ENCODE assay signal across 1 cellular context in genomic region chr22:39875176-39875885, GRCh38.
TF ChIP-seq lines count a peak whose summit lies in the region.

No MANE protein-coding gene starts in this region.

TF ChIP-seq in K562, 482 proteins besides CTCF, POLR2A, EP300 and RAD21:
- TF ChIP-seq RBFOX2 (IDR thresholded peaks at IDR 0.05; ENCODE audit: low read depth, low read length) (0 out of 2 replicates have a peak, but pooled peaks have one; percentile 29), POLR2G (IDR thresholded peaks at IDR 0.05; ENCODE audit: low read depth, low read length) (0 out of 2 replicates have a peak, but pooled peaks have one; percentile 31)
